ENCODE assay signal across 22 cellular contexts in the genomic region with DNA sequence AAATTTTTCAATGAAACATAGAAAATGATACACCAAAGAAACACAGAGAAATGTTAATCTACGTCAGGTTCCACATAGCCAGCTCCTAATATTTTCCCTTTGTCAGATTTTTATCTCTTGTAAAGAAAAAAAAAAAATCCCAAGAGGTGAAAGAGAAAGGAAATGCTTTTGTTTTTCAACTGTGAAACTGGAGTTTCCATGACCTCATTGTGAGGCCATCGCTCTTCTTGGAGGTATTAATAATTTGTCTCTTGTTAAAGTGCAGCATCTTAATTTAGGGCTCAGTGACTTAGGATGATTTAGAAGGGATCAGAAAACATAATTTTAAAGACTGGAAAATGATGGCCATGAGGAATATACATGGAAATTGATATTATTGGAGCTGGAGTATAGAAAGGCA. TPM values are rescaled to one million over a fixed set of nuclear protein-coding genes. Genes with fewer than 3 reads are reported as not detected.
A peak's percentile ranks its signal among the peaks of the same experiment; 100 is the strongest.
DNase-seq lines count a peak whose midpoint lies in the region; TF ChIP-seq lines count a peak whose summit lies in the region.
"Had no signal": no experiment of that assay in that cellular context is flagged by ENCODE, and none has a peak within 500 bp of the region (broad histone marks: within the 10 kb centered on the region; RNA-seq: fewer than 3 reads in every experiment).

No MANE protein-coding gene starts in this region.

- peaks cover 68% of the 10 kb centered on the region for H3K4me1 Mint-ChIP-seq in osteocyte (ENCODE audit: unreplicated experiment)
- H3K4me1 Mint-ChIP-seq: activated naive CD8-positive, alpha-beta T cell treated with anti-CD3 and anti-CD28 coated beads, Interleukin-2, amount 10 ng/mL, durations not matched to agents 7 days and 5 days; stimulated activated effector memory CD8-positive, alpha-beta T cell treated with anti-CD3 and anti-CD28 coated beads, Interleukin-12 subunit alpha, Interleukin-12 subunit beta, amount 100 ng/mL, for 72 hours had no signal

- peaks cover 8% of the 10 kb centered on the region for H3K4me1 ChIP-seq in vagina

- no peak overlapping the region for H3K4me3 ChIP-seq in astrocyte of the spinal cord (ENCODE audit: low read depth, low read length)
- H3K4me3 ChIP-seq in fibroblast of the aortic adventitia (ENCODE audit: low read depth, low read length) = no peak overlapping the region
- no peak overlapping the region for H3K4me3 ChIP-seq in vagina
- H3K4me3 ChIP-seq: GM12878, GM23248, right atrium auricular region, SJCRH30 had no signal

- TF ChIP-seq CTCF in astrocyte of the spinal cord (IDR thresholded peaks at IDR 0.05; ENCODE audit: low read depth, low read length) (no peak), fibroblast of the aortic adventitia (IDR thresholded peaks at IDR 0.05; ENCODE audit: insufficient read depth, low read length) (no peak), osteocyte (IDR thresholded peaks at IDR 0.05) (no peak), vagina (IDR thresholded peaks at IDR 0.05) (no peak)

- H3K4me3 Mint-ChIP-seq in osteocyte (ENCODE audit: unreplicated experiment) = no peak overlapping the region
- H3K4me3 Mint-ChIP-seq: activated naive CD8-positive, alpha-beta T cell treated with anti-CD3 and anti-CD28 coated beads, Interleukin-2, amount 10 ng/mL, durations not matched to agents 7 days and 5 days; CD4-positive, alpha-beta T cell; stimulated activated effector memory CD8-positive, alpha-beta T cell treated with anti-CD3 and anti-CD28 coated beads, Interleukin-12 subunit alpha, Interleukin-12 subunit beta, amount 100 ng/mL, for 72 hours had no signal

- DNase-seq in astrocyte of the spinal cord (ENCODE audit: low read depth, low spot score) (peak; percentile 60), fibroblast of the aortic adventitia (ENCODE audit: low read depth) (peak; percentile 30), osteocyte (ENCODE audit: extremely low spot score, unreplicated experiment) (no peak), vagina (ENCODE audit: extremely low spot score in 2 of 2) (no peak), nucleus accumbens (lab: John Stamatoyannopoulos, UW) (no peak), GM19238 (ENCODE audit: insufficient read length, low spot score) (no peak)
- DNase-seq in stimulated activated naive CD4-positive, alpha-beta T cell (lab: John Stamatoyannopoulos, UW) = no peak
- DNase-seq: activated CD4-positive, alpha-beta T cell treated with anti-CD3 and anti-CD28 coated beads for 4 hours; activated naive CD8-positive, alpha-beta T cell treated with anti-CD3 and anti-CD28 coated beads, Interleukin-2, amount 10 ng/mL, durations not matched to agents 7 days and 5 days; CD4-positive, alpha-beta T cell; DMS153; GM23248; midbrain; NCI-H187; NCI-H345; SJCRH30; T-helper 1 cell had no signal

- intact Hi-C loops in vagina (cut with DNase I) = no loop called here

- H3K27me3 ChIP-seq in vagina = no peaks in the 10 kb centered on the region
- H3K27me3 ChIP-seq: right atrium auricular region, SJCRH30 had no signal

- H3K9me3 Mint-ChIP-seq in osteocyte (ENCODE audit: unreplicated experiment) = peaks cover 6% of the 10 kb centered on the region

- peak overlapping the region; percentile 73 for H3K27ac Mint-ChIP-seq in osteocyte (ENCODE audit: unreplicated experiment)
- H3K27ac Mint-ChIP-seq: activated naive CD8-positive, alpha-beta T cell treated with anti-CD3 and anti-CD28 coated beads, Interleukin-2, amount 10 ng/mL, durations not matched to agents 7 days and 5 days; activated T-helper 2 cell treated with anti-CD3 and anti-CD28 coated beads, Interferon-gamma antibody, Interleukin-2, Interleukin-4, amounts not matched to agents 10 μg/mL and 5 μg/mL and 100 μg/mL, durations not matched to agents 14 hours and 24 hours and 36 hours; CD4-positive, alpha-beta T cell; stimulated activated effector memory CD8-positive, alpha-beta T cell treated with anti-CD3 and anti-CD28 coated beads, Interleukin-12 subunit alpha, Interleukin-12 subunit beta, amount 100 ng/mL, for 72 hours had no signal

- no peaks in the 10 kb centered on the region for H3K27me3 Mint-ChIP-seq in osteocyte (ENCODE audit: unreplicated experiment)
- H3K27me3 Mint-ChIP-seq: activated naive CD8-positive, alpha-beta T cell treated with anti-CD3 and anti-CD28 coated beads, Interleukin-2, amount 10 ng/mL, durations not matched to agents 7 days and 5 days; CD4-positive, alpha-beta T cell had no signal

- no peaks in the 10 kb centered on the region for H3K9me3 ChIP-seq in vagina
- H3K9me3 ChIP-seq: SJCRH30 had no signal

- in situ Hi-C loops in astrocyte of the spinal cord (cut with HindIII; ENCODE audit: low sequenced_read_pairs) = no loop called here

- peaks cover 6% of the 10 kb centered on the region for H3K36me3 Mint-ChIP-seq in osteocyte (ENCODE audit: unreplicated experiment)
- H3K36me3 Mint-ChIP-seq: activated naive CD8-positive, alpha-beta T cell treated with anti-CD3 and anti-CD28 coated beads, Interleukin-2, amount 10 ng/mL, durations not matched to agents 7 days and 5 days; stimulated activated effector memory CD8-positive, alpha-beta T cell treated with anti-CD3 and anti-CD28 coated beads, Interleukin-12 subunit alpha, Interleukin-12 subunit beta, amount 100 ng/mL, for 72 hours had no signal

- H3K27ac ChIP-seq in vagina = peak overlapping the region; percentile 52
- H3K27ac ChIP-seq: GM23248, KMS-11, right atrium auricular region had no signal

- H3K36me3 ChIP-seq in vagina = no peaks in the 10 kb centered on the region
- H3K36me3 ChIP-seq: right atrium auricular region, SJCRH30 had no signal

- no peak for TF ChIP-seq POLR2A in vagina (IDR thresholded peaks at IDR 0.05)

RNA-seq across cellular contexts. Expression of a gene that starts 21.7 kb away (rescaled TPM):
- 11.9 and 221 TPM in 2 replicates for total RNA-seq in fibroblast of the aortic adventitia (ENCODE audit: low replicate concordance)
- total RNA-seq in osteocyte = 18.1 and 22.8 TPM in 2 replicates
- 7.6 TPM for total RNA-seq in vagina
- total RNA-seq: activated naive CD8-positive, alpha-beta T cell treated with anti-CD3 and anti-CD28 coated beads, Interleukin-2, amount 10 ng/mL, durations not matched to agents 7 days and 5 days; activated T-helper 2 cell treated with anti-CD3 and anti-CD28 coated beads, Interferon-gamma antibody, Interleukin-2, Interleukin-4, amounts not matched to agents 10 μg/mL and 5 μg/mL and 100 μg/mL, durations not matched to agents 14 hours and 24 hours and 36 hours; CD4-positive, alpha-beta T cell; GM12878; GM23248 had no signal

Comparison
In these comparisons a context has a peak if more than half of its experiments do, and no peak if none do; other contexts are left out.
1. DNase-seq: peak in astrocyte of the spinal cord (single experiment) and fibroblast of the aortic adventitia (single experiment); none in osteocyte (single experiment), vagina (0 of 2), nucleus accumbens (0 of 56), GM19238 (single experiment) and stimulated activated naive CD4-positive, alpha-beta T cell (0 of 6).